ENCODE assay signal across 10 cellular contexts in the genomic region with DNA sequence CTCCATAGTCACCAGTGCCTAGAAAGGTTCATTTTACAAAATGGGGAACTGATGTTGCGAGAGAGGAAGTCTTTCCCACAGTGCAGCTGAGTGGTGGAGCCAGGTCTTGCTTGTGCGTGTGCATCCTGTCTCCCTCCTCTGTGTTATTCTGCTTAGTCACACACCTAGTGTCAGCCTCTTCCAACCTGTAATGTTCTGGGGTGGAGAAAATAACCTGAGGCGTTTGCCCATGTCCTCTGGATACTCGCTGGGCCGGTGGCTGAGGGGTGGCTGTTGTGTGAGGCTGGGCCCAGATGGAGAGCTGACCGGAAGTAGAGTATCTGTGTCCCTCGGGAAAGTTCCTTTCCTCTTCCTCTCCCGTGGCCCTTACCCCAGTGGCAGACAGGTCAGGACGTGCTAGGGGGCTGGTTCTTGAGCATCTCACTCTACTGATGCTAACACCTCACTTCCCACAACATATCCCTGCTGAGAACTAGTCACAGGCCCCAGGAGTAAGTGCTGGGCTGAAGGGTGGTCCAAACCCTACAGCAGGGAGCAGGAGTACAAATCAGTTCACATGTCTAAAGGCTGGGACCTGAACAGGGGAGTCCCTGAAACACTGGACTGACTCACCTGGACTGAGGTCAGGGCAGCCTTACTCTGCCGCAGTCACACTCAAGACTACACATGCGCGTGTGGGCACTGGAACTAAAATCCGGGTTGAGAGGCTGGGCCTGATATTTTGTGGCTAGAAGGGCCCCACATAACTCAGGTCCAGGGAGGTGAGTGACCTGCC. TPM values are rescaled to one million over a fixed set of nuclear protein-coding genes. Genes with fewer than 3 reads are reported as not detected.
A peak's percentile ranks its signal among the peaks of the same experiment; 100 is the strongest.
DNase-seq lines count a peak whose midpoint lies in the region; ATAC-seq, FAIRE-seq and TF ChIP-seq lines count a peak whose summit lies in the region.
"Had no signal": no experiment of that assay in that cellular context is flagged by ENCODE, and none has a peak within 500 bp of the region (broad histone marks: within the 10 kb centered on the region; RNA-seq: fewer than 3 reads in every experiment).

No MANE protein-coding gene starts in this region.

- no peak overlapping the region for H3K27ac ChIP-seq in GM23248
- H3K27ac ChIP-seq in Panc1 (ENCODE audit: low read length): no peak overlapping the region
- H3K27ac ChIP-seq in skeletal muscle tissue (ENCODE audit: low read depth, low read length): peak overlapping the region; percentile 40

- DNase-seq in GM23248 (peak; percentile 22), Panc1 (ENCODE audit: low read depth, low spot score) (no peak), D721Med (ENCODE audit: insufficient read length, low spot score) (no peak), NCI-H345 treated with DMSO at 0.1 percent for 48 hours (lab: John Stamatoyannopoulos, UW; ENCODE audit: unreplicated experiment) (no peak)
- DNase-seq: NCI-H2081 had no signal

- peaks cover 28% of the 10 kb centered on the region for H3F3A ChIP-seq in GM23248 (ENCODE audit: insufficient read depth)

- no peaks in the 10 kb centered on the region for H3K9me2 ChIP-seq in GM23248 (ENCODE audit: insufficient read depth)

- no peaks in the 10 kb centered on the region for H3K9me3 ChIP-seq in GM23248 (ENCODE audit: low read depth)
- no peaks in the 10 kb centered on the region for H3K9me3 ChIP-seq in Panc1 (ENCODE audit: control insufficient read depth, insufficient read depth, low read depth, low read length)
- H3K9me3 ChIP-seq in skeletal muscle tissue (ENCODE audit: control insufficient read depth in 3 of 3, low read length in 3 of 3): no peaks in the 10 kb centered on the region

- H3K36me3 ChIP-seq in GM23248 (ENCODE audit: low read depth) (peaks cover 29% of the 10 kb centered on the region), Panc1 (ENCODE audit: control insufficient read depth, insufficient read depth, low read length) (peaks cover 4% of the 10 kb centered on the region; the same call in 1 of the 2 replicates), skeletal muscle tissue (ENCODE audit: control insufficient read depth in 3 of 3, insufficient read depth in 3 of 3, low read length in 3 of 3) (peaks cover 43 to 45% (median 45%) of the 10 kb centered on the region in 3 donors)

- H3K27me3 ChIP-seq in GM23248 (replicated peaks; ENCODE audit: insufficient read depth) (no peaks in the 10 kb centered on the region), Panc1 (ENCODE audit: control insufficient read depth, insufficient read depth, low read length) (no peaks in the 10 kb centered on the region), skeletal muscle tissue (ENCODE audit: control insufficient read depth in 3 of 3, insufficient read depth in 3 of 3, low read length in 3 of 3) (no peaks in the 10 kb centered on the region)

- H3K4me2 ChIP-seq in GM23248 (ENCODE audit: unreplicated experiment): no peak overlapping the region

- intact Hi-C loops in Panc1 (cut with micrococcal nuclease; ENCODE audit: unreplicated experiment): no loop called here

- H3K79me2 ChIP-seq in GM23248 (ENCODE audit: insufficient read depth): peaks cover 18% of the 10 kb centered on the region

- H3K4me3 ChIP-seq in GM23248 (no peak overlapping the region), Panc1 (ENCODE audit: low read depth in 2 of 2, low read length in 2 of 2) (no peak overlapping the region), skeletal muscle tissue (ENCODE audit: low read length in 3 of 3) (no peak overlapping the region)

- H3K9ac ChIP-seq in GM23248 (no peak overlapping the region), skeletal muscle tissue (ENCODE audit: low read depth in 1 of 3, low read length in 3 of 3) (peak overlapping the region in 1 of 3 donors; percentile 8)

- H2AFZ ChIP-seq in GM23248: no peak overlapping the region

- FAIRE-seq in D721Med (lab: Jason Lieb, UNC): no peak

- no TSS peak for BruUV-seq in Panc1 (replicated peaks; lab: Mats Ljungman, UMichigan)

- ATAC-seq in Panc1 (peak; percentile 54), esophagus mucosa (peak; percentile 79), HG02798 (IDR thresholded peaks at IDR 0.05; ENCODE audit: poor library complexity, unreplicated experiment) (no peak), HG02852 (IDR thresholded peaks at IDR 0.05; ENCODE audit: unreplicated experiment) (no peak)

- CTCF ChIA-PET in Panc1 (lab: Charles Lee): interaction anchor here (0.6 kb wide), 1 partner anchor 38 kb away, joined by 13 read pairs; no protein-coding TSS in a partner anchor

- H4K20me1 ChIP-seq in GM23248 (ENCODE audit: insufficient read depth): no peaks in the 10 kb centered on the region

- TF ChIP-seq CTCF in Panc1 (IDR thresholded peaks at IDR 0.05) (no peak), D721Med (IDR thresholded peaks at IDR 0.05; ENCODE audit: insufficient read depth, missing control alignments) (no peak)

- no peaks in the 10 kb centered on the region for H3K4me1 ChIP-seq in GM23248 (ENCODE audit: insufficient read depth)
- no peaks in the 10 kb centered on the region for H3K4me1 ChIP-seq in Panc1 (ENCODE audit: control insufficient read depth, insufficient read depth, low read length)
- peaks cover 5 to 10% (median 6%) of the 10 kb centered on the region in 3 donors for H3K4me1 ChIP-seq in skeletal muscle tissue (ENCODE audit: control insufficient read depth in 3 of 3, insufficient read depth in 3 of 3, low read length in 3 of 3)

- POLR2A ChIA-PET in Panc1 (lab: Charles Lee): no interaction called here

- in situ Hi-C loops in GM23248 (cut with MboI) (no loop called here), Panc1 (cut with HindIII; ENCODE audit: low pct_unique_long_range_greater_than_20kb, low sequenced_read_pairs) (no loop called here)

- 65 to 70% methylated on average over 13 of the region's 13 CpGs for WGBS in GM23248 (ENCODE audit: low coverage in 1 of 2, low lambda C conversion rate in 2 of 2, missing lambda C conversion rate in 2 of 2), 2 experiments

RNA-seq across cellular contexts. Expression of gene MLF2, which starts 7.0 kb away (rescaled TPM):
- total RNA-seq in GM23248 (2014; rRNA removed; shearing (Covaris generic)): 252 and 313 TPM in 2 replicates
- 386 and 389 TPM in 2 replicates for polyA plus RNA-seq in GM23248 (2016; fragmentation: Nextera tagmentation; extraction: Ambion mirVana)
- total RNA-seq in Panc1 (2021; ENCODE audit: unreplicated experiment): 175 TPM
- polyA plus RNA-seq in Panc1 (2012; ENCODE audit: insufficient read length): 269 TPM
- 122 TPM for total RNA-seq in esophagus mucosa
- 73.6 TPM for total RNA-seq in skeletal muscle tissue

RNA-seq across cellular contexts. Expression of gene PTMS, which starts 20.2 kb away (rescaled TPM):
- 109 and 130 TPM in 2 replicates for total RNA-seq in GM23248 (2014; rRNA removed; shearing (Covaris generic))
- polyA plus RNA-seq in GM23248 (2016; fragmentation: Nextera tagmentation; extraction: Ambion mirVana): 238 and 250 TPM in 2 replicates
- 395 TPM for total RNA-seq in Panc1 (2021; ENCODE audit: unreplicated experiment)
- polyA plus RNA-seq in Panc1 (2012; ENCODE audit: insufficient read length): 554 TPM
- total RNA-seq in esophagus mucosa: 234 TPM
- total RNA-seq in skeletal muscle tissue: 40.2 TPM

RNA-seq across cellular contexts. Expression of gene COPS7A, which starts 22.1 kb away (rescaled TPM):
- 94.5 and 123 TPM in 2 replicates for total RNA-seq in GM23248 (2014; rRNA removed; shearing (Covaris generic))
- 133 and 135 TPM in 2 replicates for polyA plus RNA-seq in GM23248 (2016; fragmentation: Nextera tagmentation; extraction: Ambion mirVana)
- 37.5 TPM for total RNA-seq in Panc1 (2021; ENCODE audit: unreplicated experiment)
- polyA plus RNA-seq in Panc1 (2012; ENCODE audit: insufficient read length): 76.8 TPM
- total RNA-seq in esophagus mucosa: 54.3 TPM
- 30.8 TPM for total RNA-seq in skeletal muscle tissue

RNA-seq across cellular contexts. Expression of gene LAG3, which starts 26.4 kb away (rescaled TPM):
- not detected in 2 replicates for total RNA-seq in GM23248 (2014; rRNA removed; shearing (Covaris generic))
- polyA plus RNA-seq in GM23248 (2016; fragmentation: Nextera tagmentation; extraction: Ambion mirVana): 0.29 TPM in 1 of 2 replicates, not detected in the other
- total RNA-seq in Panc1 (2021; ENCODE audit: unreplicated experiment): 2.7 TPM
- polyA plus RNA-seq in Panc1 (2012; ENCODE audit: insufficient read length): 2.7 TPM
- not detected for total RNA-seq in esophagus mucosa
- total RNA-seq in skeletal muscle tissue: not detected
- total RNA-seq: myocyte had no signal

RNA-seq across cellular contexts. Expression of gene CD4, which starts 43.4 kb away (rescaled TPM):
- total RNA-seq in GM23248 (2014; rRNA removed; shearing (Covaris generic)): not detected in 2 replicates
- polyA plus RNA-seq in GM23248 (2016; fragmentation: Nextera tagmentation; extraction: Ambion mirVana): not detected in 2 replicates
- 0.23 TPM for total RNA-seq in Panc1 (2021; ENCODE audit: unreplicated experiment)
- 0.55 TPM for polyA plus RNA-seq in Panc1 (2012; ENCODE audit: insufficient read length)
- 2.2 TPM for total RNA-seq in esophagus mucosa
- 6.8 TPM for total RNA-seq in skeletal muscle tissue
- total RNA-seq: myocyte had no signal

Comparison
In these comparisons a context has a peak if more than half of its experiments do, and no peak if none do; other contexts are left out.
1. ATAC-seq: peak in Panc1 (single experiment) and esophagus mucosa (single experiment); none in HG02798 (single experiment) and HG02852 (single experiment).